1 cellular context compared by ENCODE assay signal in the genomic region with DNA sequence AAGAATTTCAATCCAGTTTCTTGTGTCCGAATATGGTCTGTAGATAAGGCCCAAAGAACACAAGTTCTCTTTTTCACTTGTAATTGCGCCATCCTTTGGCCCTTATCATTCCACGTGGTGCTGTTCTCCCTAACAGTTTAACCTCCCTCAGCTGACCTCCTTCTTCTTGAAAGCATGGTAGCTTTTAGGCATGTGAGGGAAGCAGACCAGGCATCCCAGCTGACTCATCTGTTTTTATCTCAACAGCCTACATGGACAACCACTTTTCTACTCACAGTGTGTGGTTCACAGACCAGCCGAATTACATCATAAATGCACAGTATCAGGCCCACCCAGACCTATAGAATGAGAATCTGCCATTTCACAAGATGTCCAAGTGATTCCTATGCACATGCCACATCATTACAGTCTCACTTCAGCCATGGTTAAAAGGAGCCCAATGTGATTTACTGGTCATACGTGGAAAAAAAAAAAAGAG.
A peak's percentile ranks its signal among the peaks of the same experiment; 100 is the strongest.
TF ChIP-seq lines count a peak whose summit lies in the region.

No MANE protein-coding gene starts in this region.

TF ChIP-seq in HepG2, 621 proteins besides CTCF, POLR2A, EP300 and RAD21 (continued from another document and continues in another):
- TF ChIP-seq, protein P1, sequence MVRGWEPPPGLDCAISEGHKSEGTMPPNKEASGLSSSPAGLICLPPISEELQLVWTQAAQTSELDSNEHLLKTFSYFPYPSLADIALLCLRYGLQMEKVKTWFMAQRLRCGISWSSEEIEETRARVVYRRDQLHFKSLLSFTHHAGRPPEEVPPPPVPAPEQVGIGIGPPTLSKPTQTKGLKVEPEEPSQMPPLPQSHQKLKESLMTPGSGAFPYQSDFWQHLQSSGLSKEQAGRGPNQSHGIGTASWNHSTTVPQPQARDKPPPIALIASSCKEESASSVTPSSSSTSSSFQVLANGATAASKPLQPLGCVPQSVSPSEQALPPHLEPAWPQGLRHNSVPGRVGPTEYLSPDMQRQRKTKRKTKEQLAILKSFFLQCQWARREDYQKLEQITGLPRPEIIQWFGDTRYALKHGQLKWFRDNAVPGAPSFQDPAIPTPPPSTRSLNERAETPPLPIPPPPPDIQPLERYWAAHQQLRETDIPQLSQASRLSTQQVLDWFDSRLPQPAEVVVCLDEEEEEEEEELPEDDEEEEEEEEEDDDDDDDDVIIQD (CRISPR knock-in tag; IDR thresholded peaks at IDR 0.05; ENCODE audit: low read depth) = peak; percentile 44
- TF ChIP-seq MBD4 (IDR thresholded peaks at IDR 0.05; ENCODE audit: borderline replicate concordance, low read length) = no peak
- no peak for TF ChIP-seq SOX13 (IDR thresholded peaks at IDR 0.05)
- peak in 1 of 2 experiments; percentile 83; a peak in 2 of 4 replicates for TF ChIP-seq SOX13 (CRISPR knock-in tag; conservative IDR thresholded peaks at IDR 0.05 in 1 of 2, IDR thresholded peaks at IDR 0.05 in 1 of 2)
- TF ChIP-seq, protein P2, sequence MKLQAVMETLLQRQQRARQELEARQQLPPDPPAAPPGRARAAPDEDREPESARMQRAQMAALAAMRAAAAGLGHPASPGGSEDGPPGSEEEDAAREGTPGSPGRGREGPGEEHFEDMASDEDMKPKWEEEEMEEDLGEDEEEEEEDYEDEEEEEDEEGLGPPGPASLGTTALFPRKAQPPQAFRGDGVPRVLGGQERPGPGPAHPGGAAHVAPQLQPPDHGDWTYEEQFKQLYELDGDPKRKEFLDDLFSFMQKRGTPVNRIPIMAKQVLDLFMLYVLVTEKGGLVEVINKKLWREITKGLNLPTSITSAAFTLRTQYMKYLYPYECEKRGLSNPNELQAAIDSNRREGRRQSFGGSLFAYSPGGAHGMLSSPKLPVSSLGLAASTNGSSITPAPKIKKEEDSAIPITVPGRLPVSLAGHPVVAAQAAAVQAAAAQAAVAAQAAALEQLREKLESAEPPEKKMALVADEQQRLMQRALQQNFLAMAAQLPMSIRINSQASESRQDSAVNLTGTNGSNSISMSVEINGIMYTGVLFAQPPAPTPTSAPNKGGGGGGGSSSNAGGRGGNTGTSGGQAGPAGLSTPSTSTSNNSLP (IDR thresholded peaks at IDR 0.05; ENCODE audit: low read depth, low read length) = no peak
- TF ChIP-seq ZNF432 (CRISPR knock-in tag; IDR thresholded peaks at IDR 0.05; ENCODE audit: borderline replicate concordance) = no peak
- TF ChIP-seq ZKSCAN1 (IDR thresholded peaks at IDR 0.05; ENCODE audit: low read length) = no peak
- TF ChIP-seq ZFX (CRISPR knock-in tag; IDR thresholded peaks at IDR 0.05; ENCODE audit: low read depth) = peak; percentile 61
- peak; percentile 52; the same call in 1 of the 2 replicates for TF ChIP-seq ARID4A (CRISPR knock-in tag; IDR thresholded peaks at IDR 0.05; ENCODE audit: borderline replicate concordance)
- no peak for TF ChIP-seq RORA (CRISPR knock-in tag; IDR thresholded peaks at IDR 0.05)
- TF ChIP-seq, protein P3, sequence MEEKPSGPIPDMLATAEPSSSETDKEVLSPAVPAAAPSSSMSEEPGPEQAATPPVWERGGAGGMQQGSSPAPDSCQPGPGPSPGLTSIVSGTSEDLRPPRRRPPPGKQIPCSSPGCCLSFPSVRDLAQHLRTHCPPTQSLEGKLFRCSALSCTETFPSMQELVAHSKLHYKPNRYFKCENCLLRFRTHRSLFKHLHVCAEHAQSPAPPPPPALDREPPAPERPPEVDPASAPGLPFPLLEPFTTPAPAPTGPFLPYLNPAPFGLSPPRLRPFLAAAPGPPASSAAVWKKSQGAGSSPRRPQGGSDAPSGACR (CRISPR knock-in tag; IDR thresholded peaks at IDR 0.05) = no peak
- TF ChIP-seq, protein P4, sequence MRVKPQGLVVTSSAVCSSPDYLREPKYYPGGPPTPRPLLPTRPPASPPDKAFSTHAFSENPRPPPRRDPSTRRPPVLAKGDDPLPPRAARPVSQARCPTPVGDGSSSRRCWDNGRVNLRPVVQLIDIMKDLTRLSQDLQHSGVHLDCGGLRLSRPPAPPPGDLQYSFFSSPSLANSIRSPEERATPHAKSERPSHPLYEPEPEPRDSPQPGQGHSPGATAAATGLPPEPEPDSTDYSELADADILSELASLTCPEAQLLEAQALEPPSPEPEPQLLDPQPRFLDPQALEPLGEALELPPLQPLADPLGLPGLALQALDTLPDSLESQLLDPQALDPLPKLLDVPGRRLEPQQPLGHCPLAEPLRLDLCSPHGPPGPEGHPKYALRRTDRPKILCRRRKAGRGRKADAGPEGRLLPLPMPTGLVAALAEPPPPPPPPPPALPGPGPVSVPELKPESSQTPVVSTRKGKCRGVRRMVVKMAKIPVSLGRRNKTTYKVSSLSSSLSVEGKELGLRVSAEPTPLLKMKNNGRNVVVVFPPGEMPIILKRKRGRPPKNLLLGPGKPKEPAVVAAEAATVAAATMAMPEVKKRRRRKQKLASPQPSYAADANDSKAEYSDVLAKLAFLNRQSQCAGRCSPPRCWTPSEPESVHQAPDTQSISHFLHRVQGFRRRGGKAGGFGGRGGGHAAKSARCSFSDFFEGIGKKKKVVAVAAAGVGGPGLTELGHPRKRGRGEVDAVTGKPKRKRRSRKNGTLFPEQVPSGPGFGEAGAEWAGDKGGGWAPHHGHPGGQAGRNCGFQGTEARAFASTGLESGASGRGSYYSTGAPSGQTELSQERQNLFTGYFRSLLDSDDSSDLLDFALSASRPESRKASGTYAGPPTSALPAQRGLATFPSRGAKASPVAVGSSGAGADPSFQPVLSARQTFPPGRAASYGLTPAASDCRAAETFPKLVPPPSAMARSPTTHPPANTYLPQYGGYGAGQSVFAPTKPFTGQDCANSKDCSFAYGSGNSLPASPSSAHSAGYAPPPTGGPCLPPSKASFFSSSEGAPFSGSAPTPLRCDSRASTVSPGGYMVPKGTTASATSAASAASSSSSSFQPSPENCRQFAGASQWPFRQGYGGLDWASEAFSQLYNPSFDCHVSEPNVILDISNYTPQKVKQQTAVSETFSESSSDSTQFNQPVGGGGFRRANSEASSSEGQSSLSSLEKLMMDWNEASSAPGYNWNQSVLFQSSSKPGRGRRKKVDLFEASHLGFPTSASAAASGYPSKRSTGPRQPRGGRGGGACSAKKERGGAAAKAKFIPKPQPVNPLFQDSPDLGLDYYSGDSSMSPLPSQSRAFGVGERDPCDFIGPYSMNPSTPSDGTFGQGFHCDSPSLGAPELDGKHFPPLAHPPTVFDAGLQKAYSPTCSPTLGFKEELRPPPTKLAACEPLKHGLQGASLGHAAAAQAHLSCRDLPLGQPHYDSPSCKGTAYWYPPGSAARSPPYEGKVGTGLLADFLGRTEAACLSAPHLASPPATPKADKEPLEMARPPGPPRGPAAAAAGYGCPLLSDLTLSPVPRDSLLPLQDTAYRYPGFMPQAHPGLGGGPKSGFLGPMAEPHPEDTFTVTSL (CRISPR knock-in tag; IDR thresholded peaks at IDR 0.05; ENCODE audit: borderline replicate concordance) = peak; percentile 44; the same call in 1 of the 2 replicates
- TF ChIP-seq CBFB (CRISPR knock-in tag; IDR thresholded peaks at IDR 0.05) = no peak
- TF ChIP-seq SP4 (CRISPR knock-in tag; IDR thresholded peaks at IDR 0.05) = no peak
- no peak for TF ChIP-seq KLF15 (CRISPR knock-in tag; IDR thresholded peaks at IDR 0.05; ENCODE audit: borderline replicate concordance)
- peak; percentile 53; the same call in 1 of the 2 replicates for TF ChIP-seq HNF4G (IDR thresholded peaks at IDR 0.05; ENCODE audit: borderline replicate concordance, low read depth, low read length)
- 0 out of 2 replicates have a peak, but pooled peaks have one; percentile 23 for TF ChIP-seq HNF4G (CRISPR knock-in tag; IDR thresholded peaks at IDR 0.05; ENCODE audit: borderline replicate concordance, low read depth)
- TF ChIP-seq ZNF225 (CRISPR knock-in tag; IDR thresholded peaks at IDR 0.05) = no peak
- peak; percentile 79; the same call in 1 of the 2 replicates for TF ChIP-seq KDM4B (CRISPR knock-in tag; IDR thresholded peaks at IDR 0.05)
- TF ChIP-seq, protein P5, sequence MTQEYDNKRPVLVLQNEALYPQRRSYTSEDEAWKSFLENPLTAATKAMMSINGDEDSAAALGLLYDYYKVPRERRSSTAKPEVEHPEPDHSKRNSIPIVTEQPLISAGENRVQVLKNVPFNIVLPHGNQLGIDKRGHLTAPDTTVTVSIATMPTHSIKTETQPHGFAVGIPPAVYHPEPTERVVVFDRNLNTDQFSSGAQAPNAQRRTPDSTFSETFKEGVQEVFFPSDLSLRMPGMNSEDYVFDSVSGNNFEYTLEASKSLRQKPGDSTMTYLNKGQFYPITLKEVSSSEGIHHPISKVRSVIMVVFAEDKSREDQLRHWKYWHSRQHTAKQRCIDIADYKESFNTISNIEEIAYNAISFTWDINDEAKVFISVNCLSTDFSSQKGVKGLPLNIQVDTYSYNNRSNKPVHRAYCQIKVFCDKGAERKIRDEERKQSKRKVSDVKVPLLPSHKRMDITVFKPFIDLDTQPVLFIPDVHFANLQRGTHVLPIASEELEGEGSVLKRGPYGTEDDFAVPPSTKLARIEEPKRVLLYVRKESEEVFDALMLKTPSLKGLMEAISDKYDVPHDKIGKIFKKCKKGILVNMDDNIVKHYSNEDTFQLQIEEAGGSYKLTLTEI (CRISPR knock-in tag; conservative IDR thresholded peaks at IDR 0.05) = no peak
- 0 out of 4 replicates have a peak, but pooled peaks of 1 of the 2 experiments have one; percentile 45 for TF ChIP-seq REST (IDR thresholded peaks at IDR 0.05; ENCODE audit: borderline replicate concordance in 1 of 2, low read depth in 1 of 2, low read length in 2 of 2)
- TF ChIP-seq, protein P6, sequence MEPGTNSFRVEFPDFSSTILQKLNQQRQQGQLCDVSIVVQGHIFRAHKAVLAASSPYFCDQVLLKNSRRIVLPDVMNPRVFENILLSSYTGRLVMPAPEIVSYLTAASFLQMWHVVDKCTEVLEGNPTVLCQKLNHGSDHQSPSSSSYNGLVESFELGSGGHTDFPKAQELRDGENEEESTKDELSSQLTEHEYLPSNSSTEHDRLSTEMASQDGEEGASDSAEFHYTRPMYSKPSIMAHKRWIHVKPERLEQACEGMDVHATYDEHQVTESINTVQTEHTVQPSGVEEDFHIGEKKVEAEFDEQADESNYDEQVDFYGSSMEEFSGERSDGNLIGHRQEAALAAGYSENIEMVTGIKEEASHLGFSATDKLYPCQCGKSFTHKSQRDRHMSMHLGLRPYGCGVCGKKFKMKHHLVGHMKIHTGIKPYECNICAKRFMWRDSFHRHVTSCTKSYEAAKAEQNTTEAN (CRISPR knock-in tag; conservative IDR thresholded peaks at IDR 0.05) = 0 out of 2 replicates have a peak, but pooled peaks have one; percentile 29
- no peak for TF ChIP-seq ZNF773 (CRISPR knock-in tag; IDR thresholded peaks at IDR 0.05; ENCODE audit: borderline replicate concordance)
- TF ChIP-seq ATF7 (IDR thresholded peaks at IDR 0.05) = no peak
- no peak for TF ChIP-seq ATF7 (CRISPR knock-in tag; IDR thresholded peaks at IDR 0.05)
- TF ChIP-seq EED (CRISPR knock-in tag; IDR thresholded peaks at IDR 0.05) = no peak
- TF ChIP-seq THAP11 (CRISPR knock-in tag; IDR thresholded peaks at IDR 0.05) = peak; percentile 68; the same call in 1 of the 2 replicates
- TF ChIP-seq ZNF256 (CRISPR knock-in tag; conservative IDR thresholded peaks at IDR 0.05) = no peak
- TF ChIP-seq, protein P7, sequence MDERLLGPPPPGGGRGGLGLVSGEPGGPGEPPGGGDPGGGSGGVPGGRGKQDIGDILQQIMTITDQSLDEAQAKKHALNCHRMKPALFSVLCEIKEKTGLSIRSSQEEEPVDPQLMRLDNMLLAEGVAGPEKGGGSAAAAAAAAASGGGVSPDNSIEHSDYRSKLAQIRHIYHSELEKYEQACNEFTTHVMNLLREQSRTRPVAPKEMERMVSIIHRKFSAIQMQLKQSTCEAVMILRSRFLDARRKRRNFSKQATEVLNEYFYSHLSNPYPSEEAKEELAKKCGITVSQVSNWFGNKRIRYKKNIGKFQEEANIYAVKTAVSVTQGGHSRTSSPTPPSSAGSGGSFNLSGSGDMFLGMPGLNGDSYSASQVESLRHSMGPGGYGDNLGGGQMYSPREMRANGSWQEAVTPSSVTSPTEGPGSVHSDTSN (CRISPR knock-in tag; IDR thresholded peaks at IDR 0.05) = no peak
